ENCODE assay signal across 13 cellular contexts in the genomic region with DNA sequence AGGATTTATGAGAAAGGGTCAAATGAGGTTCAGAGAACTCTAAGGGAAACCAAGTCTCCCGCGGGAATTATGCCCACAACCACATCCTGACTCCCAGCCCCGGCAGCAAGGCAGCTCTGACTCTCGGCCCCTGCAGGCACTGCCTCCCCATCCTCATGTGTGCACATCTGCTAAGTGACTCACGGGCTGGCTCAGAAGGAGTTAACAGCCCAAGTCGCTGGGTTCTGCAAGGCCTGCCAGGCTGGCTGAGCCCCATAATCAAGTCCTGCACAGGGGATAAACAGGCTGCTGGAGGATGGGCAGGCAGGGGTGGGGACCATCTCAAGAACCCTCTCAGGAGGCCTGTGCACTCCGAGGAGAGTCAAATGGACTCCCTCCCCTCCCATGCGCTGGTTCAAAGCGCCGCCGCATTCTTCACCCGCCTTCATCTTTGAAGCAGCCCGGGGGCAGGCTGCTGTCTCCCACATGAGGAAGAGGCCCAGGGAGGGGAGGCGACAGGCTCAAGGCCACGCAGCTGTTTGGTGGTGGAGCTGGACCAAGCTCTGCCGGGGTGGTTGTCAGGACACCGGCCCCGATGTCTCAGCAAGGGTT.
DNase-seq lines count a peak whose midpoint lies in the region; ATAC-seq, FAIRE-seq and TF ChIP-seq lines count a peak whose summit lies in the region.
"Had no signal": no experiment of that assay in that cellular context is flagged by ENCODE, and none has a peak within 500 bp of the region (broad histone marks: within the 10 kb centered on the region; RNA-seq: fewer than 3 reads in every experiment).

No MANE protein-coding gene starts in this region.

- no peak overlapping the region for H3K4me3 ChIP-seq in SJSA1
- H3K4me3 ChIP-seq in kidney (ENCODE audit: low read length in 2 of 2): no peak overlapping the region
- H3K4me3 ChIP-seq: transverse colon had no signal

- H3K4me1 ChIP-seq in SJSA1 (replicated peaks) (peaks cover 4% of the 10 kb centered on the region; the same call in 1 of the 2 replicates), kidney (ENCODE audit: control insufficient read depth in 1 of 2, insufficient read depth in 1 of 2, low read depth in 1 of 2, low read length in 2 of 2) (no peaks in the 10 kb centered on the region)

- no peak overlapping the region for H3K27ac ChIP-seq in SJSA1
- H3K27ac ChIP-seq in kidney (ENCODE audit: low read depth in 2 of 2, low read length in 2 of 2): no peak overlapping the region
- H3K27ac ChIP-seq: transverse colon had no signal

- no peak for ATAC-seq in GM18870 (IDR thresholded peaks at IDR 0.05; ENCODE audit: unreplicated experiment)
- ATAC-seq in HG02763 (IDR thresholded peaks at IDR 0.05; ENCODE audit: unreplicated experiment): no peak

- no peaks in the 10 kb centered on the region for H3K9me3 Mint-ChIP-seq in activated naive CD4-positive, alpha-beta T cell treated with anti-CD3 and anti-CD28 coated beads for 36 hours
- no peaks in the 10 kb centered on the region for H3K9me3 Mint-ChIP-seq in activated naive CD4-positive, alpha-beta T cell treated with anti-CD3 and anti-CD28 coated beads, Interleukin-2, amount 10 ng/mL, durations not matched to agents 7 days and 5 days
- H3K9me3 Mint-ChIP-seq: CD4-positive, alpha-beta T cell had no signal

- H3K36me3 ChIP-seq in SJSA1: no peaks in the 10 kb centered on the region
- no peaks in the 10 kb centered on the region for H3K36me3 ChIP-seq in kidney (ENCODE audit: control insufficient read depth in 1 of 2, insufficient read depth in 2 of 2, low read length in 2 of 2)
- H3K36me3 ChIP-seq: transverse colon had no signal

- FAIRE-seq in kidney (lab: Jason Lieb, UNC) (no peak), urothelium cell line (lab: Jason Lieb, UNC) (no peak)

- no peaks in the 10 kb centered on the region for H3K36me3 Mint-ChIP-seq in activated naive CD4-positive, alpha-beta T cell treated with anti-CD3 and anti-CD28 coated beads for 36 hours (ENCODE audit: low read depth)
- H3K36me3 Mint-ChIP-seq in activated naive CD4-positive, alpha-beta T cell treated with anti-CD3 and anti-CD28 coated beads, Interleukin-2, amount 10 ng/mL, durations not matched to agents 7 days and 5 days: no peaks in the 10 kb centered on the region

- TF ChIP-seq CTCF in kidney (IDR thresholded peaks at IDR 0.05; ENCODE audit: borderline replicate concordance, extremely low read depth, insufficient read depth): no peak

- H3K27ac Mint-ChIP-seq in activated naive CD4-positive, alpha-beta T cell treated with anti-CD3 and anti-CD28 coated beads for 36 hours: no peak overlapping the region
- no peak overlapping the region for H3K27ac Mint-ChIP-seq in activated naive CD4-positive, alpha-beta T cell treated with anti-CD3 and anti-CD28 coated beads, Interleukin-2, amount 10 ng/mL, durations not matched to agents 7 days and 5 days
- H3K27ac Mint-ChIP-seq: CD4-positive, alpha-beta T cell had no signal

- H3K4me3 Mint-ChIP-seq in activated naive CD4-positive, alpha-beta T cell treated with anti-CD3 and anti-CD28 coated beads for 36 hours: no peak overlapping the region
- no peak overlapping the region for H3K4me3 Mint-ChIP-seq in activated naive CD4-positive, alpha-beta T cell treated with anti-CD3 and anti-CD28 coated beads, Interleukin-2, amount 10 ng/mL, durations not matched to agents 7 days and 5 days
- H3K4me3 Mint-ChIP-seq: CD4-positive, alpha-beta T cell had no signal

- intact Hi-C loops in activated naive CD4-positive, alpha-beta T cell treated with anti-CD3 and anti-CD28 coated beads for 36 hours (cut with micrococcal nuclease): no loop called here
- intact Hi-C loops in kidney (cut with DNase I): no loop called here

- H3K9me3 ChIP-seq in SJSA1 (replicated peaks) (no peaks in the 10 kb centered on the region), kidney (ENCODE audit: control insufficient read depth in 1 of 2, low read length in 2 of 2) (no peaks in the 10 kb centered on the region)
- H3K9me3 ChIP-seq: transverse colon had no signal

- no peak overlapping the region for H3K9ac ChIP-seq in kidney (ENCODE audit: low read length in 2 of 2)

- DNase-seq in activated naive CD4-positive, alpha-beta T cell treated with anti-CD3 and anti-CD28 coated beads for 36 hours: peak; percentile 3
- DNase-seq in activated naive CD4-positive, alpha-beta T cell treated with anti-CD3 and anti-CD28 coated beads, Interleukin-2, amount 10 ng/mL, durations not matched to agents 7 days and 5 days: no peak
- DNase-seq in SJSA1 (ENCODE audit: low read depth in 1 of 2, low spot score in 2 of 2) (peak; percentile 10 to 48), kidney (peak; percentile 69), urothelium cell line (ENCODE audit: low spot score) (peak; percentile 60), SHP77 (lab: John Stamatoyannopoulos, UW) (no peak)
- DNase-seq: effector memory CD4-positive, alpha-beta T cell; stimulated activated CD4-positive, alpha-beta T cell treated with anti-CD3 and anti-CD28 coated beads, Interleukin-4, amount 100 ng/mL, for 1 hour; T-helper 1 cell; transverse colon had no signal

- no peaks in the 10 kb centered on the region for H3K27me3 ChIP-seq in SJSA1 (replicated peaks)

- no peaks in the 10 kb centered on the region for H3K4me1 Mint-ChIP-seq in activated naive CD4-positive, alpha-beta T cell treated with anti-CD3 and anti-CD28 coated beads for 36 hours (ENCODE audit: low read depth)
- H3K4me1 Mint-ChIP-seq in activated naive CD4-positive, alpha-beta T cell treated with anti-CD3 and anti-CD28 coated beads, Interleukin-2, amount 10 ng/mL, durations not matched to agents 7 days and 5 days: no peaks in the 10 kb centered on the region

- H3K27me3 Mint-ChIP-seq in activated naive CD4-positive, alpha-beta T cell treated with anti-CD3 and anti-CD28 coated beads for 36 hours (ENCODE audit: low read depth): peaks cover 5% of the 10 kb centered on the region
- peaks cover 26% of the 10 kb centered on the region for H3K27me3 Mint-ChIP-seq in activated naive CD4-positive, alpha-beta T cell treated with anti-CD3 and anti-CD28 coated beads, Interleukin-2, amount 10 ng/mL, durations not matched to agents 7 days and 5 days

- CTCF ChIA-PET in activated naive CD4-positive, alpha-beta T cell treated with anti-CD3 and anti-CD28 coated beads for 36 hours (lab: Charles Lee): interaction anchor here (1.5 to 2.0 kb wide), 3 partner anchors 49 to 609 kb away, joined by 3 to 9 read pairs (median 4); no protein-coding TSS in a partner anchor
- CTCF ChIA-PET in activated naive CD4-positive, alpha-beta T cell treated with anti-CD3 and anti-CD28 coated beads, Interleukin-2, amount 10 ng/mL, durations not matched to agents 7 days and 5 days (lab: Charles Lee): interaction anchor here (1.7 to 2.1 kb wide), 3 partner anchors 15 to 586 kb away, joined by 8 to 10 read pairs (median 9); no protein-coding TSS in a partner anchor

Comparison
In these comparisons a context has a peak if more than half of its experiments do, and no peak if none do; other contexts are left out.
1. DNase-seq: peak in activated naive CD4-positive, alpha-beta T cell treated with anti-CD3 and anti-CD28 coated beads for 36 hours (single experiment), SJSA1 (2 of 2), kidney (single experiment) and urothelium cell line (single experiment); none in activated naive CD4-positive, alpha-beta T cell treated with anti-CD3 and anti-CD28 coated beads, Interleukin-2, amount 10 ng/mL, durations not matched to agents 7 days and 5 days (single experiment) and SHP77 (0 of 2).